1 cellular context compared by ENCODE assay signal in the genomic region with DNA sequence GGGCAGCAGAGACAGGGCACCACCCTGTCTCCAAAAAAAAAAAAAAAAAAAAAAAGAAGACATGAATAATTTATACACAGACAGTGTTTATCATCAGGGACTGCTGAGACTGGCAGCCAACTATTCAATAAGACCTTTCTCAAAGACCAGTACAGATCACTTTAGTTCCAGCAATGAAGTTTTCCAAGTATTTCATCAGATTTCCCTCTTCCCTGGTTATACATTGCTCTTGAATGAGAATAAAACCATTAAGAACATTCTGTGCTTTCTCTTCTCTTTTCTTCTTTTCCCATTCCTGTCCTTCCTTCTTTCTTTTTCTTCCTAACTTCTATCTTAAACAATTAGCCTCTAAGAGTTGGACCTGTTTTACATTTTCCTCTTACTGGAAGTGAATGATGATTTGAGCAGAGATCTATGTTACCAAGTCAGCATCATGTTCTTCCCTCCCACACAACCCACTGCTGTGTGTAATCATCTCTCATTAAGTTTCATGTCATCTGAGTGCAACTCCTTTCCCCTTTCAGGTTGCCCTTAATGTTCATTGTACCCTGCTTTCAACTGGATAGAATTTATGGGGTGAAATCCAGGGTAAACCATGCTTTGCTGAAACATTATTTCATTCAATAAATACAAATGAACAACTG.
TF ChIP-seq lines count a peak whose summit lies in the region.

No MANE protein-coding gene starts in this region.

TF ChIP-seq in K562, 482 proteins besides CTCF, POLR2A, EP300 and RAD21:
- TF ChIP-seq SMARCB1 (IDR thresholded peaks at IDR 0.05; ENCODE audit: insufficient read length, low read depth) (no peak), ZSCAN29 (IDR thresholded peaks at IDR 0.05) (no peak), NR2C2 (CRISPR knock-in tag; IDR thresholded peaks at IDR 0.05) (no peak), NR2C2 (tag; IDR thresholded peaks at IDR 0.05) (peak; percentile 16; the same call in 1 of the 2 replicates), CCAR2 (IDR thresholded peaks at IDR 0.05; ENCODE audit: low read depth, low read length) (no peak), CSDE1 (IDR thresholded peaks at IDR 0.05) (no peak), MAFF (IDR thresholded peaks at IDR 0.05; ENCODE audit: low read length) (no peak), MEF2A (IDR thresholded peaks at IDR 0.05; ENCODE audit: control insufficient read depth, low read depth, low read length) (no peak), ZNF589 (CRISPR knock-in tag; IDR thresholded peaks at IDR 0.05; ENCODE audit: low read depth) (peak; percentile 48; the same call in 1 of the 2 replicates), ZNF431 (CRISPR knock-in tag; IDR thresholded peaks at IDR 0.05) (no peak), CEBPG (CRISPR knock-in tag; IDR thresholded peaks at IDR 0.05) (no peak), CEBPG (tag; conservative IDR thresholded peaks at IDR 0.05 in 1 of 2, IDR thresholded peaks at IDR 0.05 in 1 of 2) (0 out of 4 replicates have a peak, but pooled peaks of 1 of the 2 experiments have one; percentile 48), NFE2L1 (tag; IDR thresholded peaks at IDR 0.05; ENCODE audit: borderline replicate concordance, low read depth) (no peak), BACH1 (tag; IDR thresholded peaks at IDR 0.05) (peak; percentile 38; the same call in 1 of the 2 replicates), TFAM (CRISPR knock-in tag; conservative IDR thresholded peaks at IDR 0.05) (no peak), TRIM24 (IDR thresholded peaks at IDR 0.05) (peak in 1 of 2 experiments; percentile 65; a peak in 1 of 4 replicates), HDAC3 (IDR thresholded peaks at IDR 0.05; ENCODE audit: borderline replicate concordance, partially characterized antibody) (no peak), CHD4 (IDR thresholded peaks at IDR 0.05; ENCODE audit: insufficient read depth, insufficient replicate concordance, low read depth, low read length, poor library complexity, severe bottlenecking) (no peak), ELF2 (CRISPR knock-in tag; IDR thresholded peaks at IDR 0.05) (no peak), ZBTB17 (CRISPR knock-in tag; IDR thresholded peaks at IDR 0.05) (0 out of 2 replicates have a peak, but pooled peaks have one; percentile 26)
- TF ChIP-seq, protein P1, sequence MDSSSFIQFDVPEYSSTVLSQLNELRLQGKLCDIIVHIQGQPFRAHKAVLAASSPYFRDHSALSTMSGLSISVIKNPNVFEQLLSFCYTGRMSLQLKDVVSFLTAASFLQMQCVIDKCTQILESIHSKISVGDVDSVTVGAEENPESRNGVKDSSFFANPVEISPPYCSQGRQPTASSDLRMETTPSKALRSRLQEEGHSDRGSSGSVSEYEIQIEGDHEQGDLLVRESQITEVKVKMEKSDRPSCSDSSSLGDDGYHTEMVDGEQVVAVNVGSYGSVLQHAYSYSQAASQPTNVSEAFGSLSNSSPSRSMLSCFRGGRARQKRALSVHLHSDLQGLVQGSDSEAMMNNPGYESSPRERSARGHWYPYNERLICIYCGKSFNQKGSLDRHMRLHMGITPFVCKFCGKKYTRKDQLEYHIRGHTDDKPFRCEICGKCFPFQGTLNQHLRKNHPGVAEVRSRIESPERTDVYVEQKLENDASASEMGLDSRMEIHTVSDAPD (CRISPR knock-in tag; IDR thresholded peaks at IDR 0.05), result no peak
- TF ChIP-seq, protein P2, sequence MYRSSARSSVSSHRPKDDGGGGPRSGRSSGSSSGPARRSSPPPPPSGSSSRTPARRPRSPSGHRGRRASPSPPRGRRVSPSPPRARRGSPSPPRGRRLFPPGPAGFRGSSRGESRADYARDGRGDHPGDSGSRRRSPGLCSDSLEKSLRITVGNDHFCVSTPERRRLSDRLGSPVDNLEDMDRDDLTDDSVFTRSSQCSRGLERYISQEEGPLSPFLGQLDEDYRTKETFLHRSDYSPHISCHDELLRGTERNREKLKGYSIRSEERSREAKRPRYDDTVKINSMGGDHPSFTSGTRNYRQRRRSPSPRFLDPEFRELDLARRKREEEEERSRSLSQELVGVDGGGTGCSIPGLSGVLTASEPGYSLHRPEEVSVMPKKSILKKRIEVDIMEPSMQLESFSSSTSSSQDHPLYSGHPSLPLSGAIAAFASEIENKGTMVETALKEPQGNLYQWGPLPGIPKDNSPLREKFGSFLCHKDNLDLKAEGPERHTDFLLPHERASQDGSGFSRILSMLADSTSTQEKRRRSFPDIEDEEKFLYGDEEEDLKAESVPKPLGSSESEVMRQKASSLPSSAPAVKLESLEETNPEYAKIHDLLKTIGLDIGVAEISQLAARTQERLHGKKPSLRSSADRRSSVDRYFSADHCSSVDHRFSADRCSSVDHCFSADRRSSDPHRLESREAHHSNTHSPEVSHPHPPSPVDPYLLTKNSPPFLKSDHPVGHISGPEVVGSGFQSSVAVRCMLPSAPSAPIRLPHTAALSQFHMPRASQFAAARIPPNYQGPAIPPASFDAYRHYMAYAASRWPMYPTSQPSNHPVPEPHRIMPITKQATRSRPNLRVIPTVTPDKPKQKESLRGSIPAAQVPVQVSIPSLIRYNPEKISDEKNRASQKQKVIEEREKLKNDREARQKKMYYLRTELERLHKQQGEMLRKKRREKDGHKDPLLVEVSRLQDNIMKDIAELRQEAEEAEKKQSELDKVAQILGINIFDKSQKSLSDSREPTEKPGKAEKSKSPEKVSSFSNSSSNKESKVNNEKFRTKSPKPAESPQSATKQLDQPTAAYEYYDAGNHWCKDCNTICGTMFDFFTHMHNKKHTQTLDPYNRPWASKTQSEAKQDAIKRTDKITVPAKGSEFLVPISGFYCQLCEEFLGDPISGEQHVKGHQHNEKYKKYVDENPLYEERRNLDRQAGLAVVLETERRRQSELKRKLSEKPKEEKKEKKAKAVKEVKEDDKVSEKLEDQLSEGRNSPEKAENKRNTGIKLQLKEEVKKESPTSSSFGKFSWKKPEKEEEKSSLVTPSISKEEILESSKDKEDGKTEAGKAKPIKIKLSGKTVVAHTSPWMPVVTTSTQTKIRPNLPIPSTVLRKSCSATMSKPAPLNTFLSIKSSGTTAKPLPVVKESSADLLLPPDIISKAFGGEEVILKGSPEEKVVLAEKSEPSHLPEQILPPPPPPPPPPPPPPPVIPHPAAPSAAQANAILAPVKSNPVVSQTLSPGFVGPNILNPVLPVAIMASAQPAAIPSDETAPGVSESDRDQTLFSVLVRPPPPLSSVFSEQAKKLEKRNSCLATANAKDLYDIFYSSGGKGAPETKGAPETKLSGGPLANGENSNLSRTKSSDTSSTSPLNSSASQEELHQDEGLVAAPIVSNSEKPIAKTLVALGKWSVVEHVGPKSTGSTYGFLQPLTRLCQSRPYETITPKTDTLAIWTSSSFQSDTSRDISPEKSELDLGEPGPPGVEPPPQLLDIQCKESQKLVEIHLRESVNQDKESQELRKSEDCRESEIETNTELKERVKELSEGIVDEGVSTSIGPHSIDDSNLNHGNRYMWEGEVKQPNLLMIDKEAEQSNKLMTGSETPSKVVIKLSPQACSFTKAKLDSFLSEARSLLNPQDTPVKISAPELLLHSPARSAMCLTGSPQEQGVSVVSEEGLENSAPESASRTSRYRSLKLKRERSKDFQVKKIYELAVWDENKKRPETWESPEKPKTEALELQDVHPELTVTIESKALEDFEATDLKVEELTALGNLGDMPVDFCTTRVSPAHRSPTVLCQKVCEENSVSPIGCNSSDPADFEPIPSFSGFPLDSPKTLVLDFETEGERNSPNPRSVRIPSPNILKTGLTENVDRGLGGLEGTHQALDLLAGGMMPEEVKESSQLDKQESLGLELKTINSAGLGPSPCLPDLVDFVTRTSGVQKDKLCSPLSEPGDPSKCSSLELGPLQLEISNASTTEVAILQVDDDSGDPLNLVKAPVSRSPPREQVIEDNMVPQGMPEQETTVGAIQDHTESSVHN (IDR thresholded peaks at IDR 0.05; ENCODE audit: borderline replicate concordance in 1 of 2, low read depth in 1 of 2), result no peak
- TF ChIP-seq, protein P3, sequence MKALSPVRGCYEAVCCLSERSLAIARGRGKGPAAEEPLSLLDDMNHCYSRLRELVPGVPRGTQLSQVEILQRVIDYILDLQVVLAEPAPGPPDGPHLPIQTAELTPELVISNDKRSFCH (CRISPR knock-in tag; IDR thresholded peaks at IDR 0.05), result no peak
- TF ChIP-seq, protein P3 (tag; IDR thresholded peaks at IDR 0.05), result no peak
- TF ChIP-seq, protein P4, sequence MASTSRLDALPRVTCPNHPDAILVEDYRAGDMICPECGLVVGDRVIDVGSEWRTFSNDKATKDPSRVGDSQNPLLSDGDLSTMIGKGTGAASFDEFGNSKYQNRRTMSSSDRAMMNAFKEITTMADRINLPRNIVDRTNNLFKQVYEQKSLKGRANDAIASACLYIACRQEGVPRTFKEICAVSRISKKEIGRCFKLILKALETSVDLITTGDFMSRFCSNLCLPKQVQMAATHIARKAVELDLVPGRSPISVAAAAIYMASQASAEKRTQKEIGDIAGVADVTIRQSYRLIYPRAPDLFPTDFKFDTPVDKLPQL (IDR thresholded peaks at IDR 0.05; ENCODE audit: extremely low read depth, insufficient read length), result no peak
